In genomic region chr9:137710751-137711150, GRCh38 we compare ENCODE assay signal across 11 cellular contexts.
"Had no signal": no experiment of that assay in that cellular context is flagged by ENCODE, and none has a peak within 500 bp of the region (broad histone marks: within the 10 kb centered on the region; RNA-seq: fewer than 3 reads in every experiment).

No MANE protein-coding gene starts in this region.

- H3K27me3 ChIP-seq: brain microvascular endothelial cell, hepatocyte had no signal

- H3K27ac ChIP-seq: brain microvascular endothelial cell, hepatocyte, left ventricle myocardium inferior had no signal

- ATAC-seq: naive thymus-derived CD8-positive, alpha-beta T cell had no signal

- H3K27me3 Mint-ChIP-seq: naive thymus-derived CD8-positive, alpha-beta T cell had no signal

- H3K4me3 ChIP-seq: hepatocyte, left ventricle myocardium inferior had no signal

- H3K9me3 ChIP-seq: left ventricle myocardium inferior had no signal

- H3K36me3 ChIP-seq: brain microvascular endothelial cell had no signal

- H2AFZ ChIP-seq: hepatocyte had no signal

- H3K4me2 ChIP-seq: hepatocyte had no signal

- DNase-seq: activated CD4-positive, alpha-beta T cell treated with anti-CD3 and anti-CD28 coated beads, Interleukin-2, amount 50 U/mL, for 1 hour; activated naive CD4-positive, alpha-beta T cell treated with Interleukin-2 at 50 U/mL for 16 hours; activated T-cell treated with anti-CD3 and anti-CD28 coated beads for 4 hours; brain microvascular endothelial cell; left ventricle myocardium inferior; naive thymus-derived CD8-positive, alpha-beta T cell; occipital lobe; stimulated activated CD4-positive, alpha-beta T cell treated with anti-CD3 and anti-CD28 coated beads, Interleukin-12 subunit alpha, Interleukin-12 subunit beta, amount 100 ng/mL, for 4 hours; stimulated activated CD4-positive, alpha-beta T cell treated with anti-CD3 and anti-CD28 coated beads, Interleukin-2, amount 100 ng/mL, for 24 hours; SW 1271 had no signal
